17 cellular contexts compared by ENCODE assay signal in the genomic region with DNA sequence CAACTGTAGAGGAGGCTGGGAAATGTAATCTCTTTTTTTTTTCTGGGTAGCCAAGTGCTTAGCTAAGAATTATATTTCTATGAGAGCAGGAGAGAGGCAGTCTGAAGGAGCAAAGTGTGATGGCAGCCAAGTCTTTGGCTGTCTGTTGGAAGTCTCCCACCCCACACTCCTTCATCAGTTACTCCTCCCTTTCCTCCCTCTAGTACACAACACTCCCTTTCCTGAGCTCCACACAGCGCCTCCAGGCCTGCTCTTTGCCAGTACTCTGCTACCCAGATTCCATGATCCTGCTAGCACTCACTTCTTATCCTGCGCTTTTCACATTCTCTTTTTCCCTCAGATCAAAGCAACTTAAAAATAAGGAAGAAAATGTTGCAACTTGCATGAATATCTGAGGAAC. TPM values are rescaled to one million over a fixed set of nuclear protein-coding genes. Genes with fewer than 3 reads are reported as not detected.
A peak's percentile ranks its signal among the peaks of the same experiment; 100 is the strongest.
DNase-seq lines count a peak whose midpoint lies in the region; ATAC-seq and TF ChIP-seq lines count a peak whose summit lies in the region.
"Had no signal": no experiment of that assay in that cellular context is flagged by ENCODE, and none has a peak within 500 bp of the region (broad histone marks: within the 10 kb centered on the region; RNA-seq: fewer than 3 reads in every experiment).

No MANE protein-coding gene starts in this region.

- H3K27ac Mint-ChIP-seq in activated CD4-positive, alpha-beta T cell treated with anti-CD3 and anti-CD28 coated beads, Interleukin-2, amount 10 ng/mL, durations not matched to agents 7 days and 5 days = peak overlapping the region; percentile 4
- H3K27ac Mint-ChIP-seq in activated CD4-positive, alpha-beta T cell treated with anti-CD3 and anti-CD28 coated beads for 36 hours = no peak overlapping the region
- peak overlapping the region in 5 of 9 donors; percentile 27 to 78 (median 35) for H3K27ac Mint-ChIP-seq in naive thymus-derived CD4-positive, alpha-beta T cell
- H3K27ac Mint-ChIP-seq in activated T-helper 2 cell treated with anti-CD3 and anti-CD28 coated beads, Interferon-gamma antibody, Interleukin-2, Interleukin-4, amounts not matched to agents 10 μg/mL and 5 μg/mL and 100 μg/mL, durations not matched to agents 14 hours and 24 hours and 36 hours = no peak overlapping the region
- H3K27ac Mint-ChIP-seq: CD4-positive, alpha-beta T cell had no signal

- no peak overlapping the region for H3K4me3 Mint-ChIP-seq in activated CD4-positive, alpha-beta T cell treated with anti-CD3 and anti-CD28 coated beads, Interleukin-2, amount 10 ng/mL, durations not matched to agents 7 days and 5 days
- no peak overlapping the region for H3K4me3 Mint-ChIP-seq in activated CD4-positive, alpha-beta T cell treated with anti-CD3 and anti-CD28 coated beads for 36 hours
- H3K4me3 Mint-ChIP-seq in naive thymus-derived CD4-positive, alpha-beta T cell = peak overlapping the region in 1 of 10 donors; percentile 11
- H3K4me3 Mint-ChIP-seq in activated T-helper 2 cell treated with anti-CD3 and anti-CD28 coated beads, Interferon-gamma antibody, Interleukin-2, Interleukin-4, amounts not matched to agents 10 μg/mL and 5 μg/mL and 100 μg/mL, durations not matched to agents 14 hours and 24 hours and 36 hours (ENCODE audit: low read depth) = no peak overlapping the region
- H3K4me3 Mint-ChIP-seq: CD4-positive, alpha-beta T cell had no signal

- H3K4me1 ChIP-seq in esophagus muscularis mucosa = peaks cover 14 to 41% (median 19%) of the 10 kb centered on the region in 4 donors
- peaks cover 7 to 38% of the 10 kb centered on the region in 2 donors for H3K4me1 ChIP-seq in naive thymus-derived CD4-positive, alpha-beta T cell (ENCODE audit: control insufficient read depth in 2 of 2, insufficient read depth in 2 of 2, low read length in 2 of 2)
- H3K4me1 ChIP-seq: A549, Caco-2, HAP-1 had no signal

- no peak for TF ChIP-seq POLR2A in esophagus muscularis mucosa (IDR thresholded peaks at IDR 0.05; ENCODE audit: low read depth)

- CTCF ChIA-PET in activated CD4-positive, alpha-beta T cell treated with anti-CD3 and anti-CD28 coated beads, Interleukin-2, amount 10 ng/mL, durations not matched to agents 7 days and 5 days (lab: Charles Lee) = interaction anchor here (1.2 kb wide), 1 partner anchor 8 kb away, joined by 4 read pairs; no protein-coding TSS in a partner anchor
- CTCF ChIA-PET in activated CD4-positive, alpha-beta T cell treated with anti-CD3 and anti-CD28 coated beads for 36 hours (lab: Charles Lee) = no interaction called here
- CTCF ChIA-PET in naive thymus-derived CD4-positive, alpha-beta T cell (lab: Charles Lee) = interaction anchor here (0.6 to 1.5 kb wide), 2 partner anchors 18 to 225 kb away, joined by 3 read pairs; no protein-coding TSS in a partner anchor

- no peaks in the 10 kb centered on the region for H3K36me3 ChIP-seq in esophagus muscularis mucosa
- H3K36me3 ChIP-seq in naive thymus-derived CD4-positive, alpha-beta T cell (ENCODE audit: control insufficient read depth in 2 of 3, insufficient read depth in 3 of 3, low read length in 3 of 3) = no peaks in the 10 kb centered on the region
- H3K36me3 ChIP-seq: HAP-1 had no signal

- ATAC-seq in activated CD4-positive, alpha-beta T cell treated with anti-CD3 and anti-CD28 coated beads for 36 hours = no peak
- ATAC-seq in left ventricle myocardium superior (peak; percentile 38), HG03342 (IDR thresholded peaks at IDR 0.05; ENCODE audit: unreplicated experiment) (no peak)
- ATAC-seq in naive thymus-derived CD4-positive, alpha-beta T cell = no peak
- ATAC-seq: A549 had no signal

- 91% methylated on average over 2 of the region's 2 CpGs for WGBS in esophagus muscularis mucosa

- no peaks in the 10 kb centered on the region for H3K27me3 ChIP-seq in esophagus muscularis mucosa
- H3K27me3 ChIP-seq in naive thymus-derived CD4-positive, alpha-beta T cell (ENCODE audit: control insufficient read depth in 2 of 2, insufficient read depth in 2 of 2, low read length in 2 of 2) = no peaks in the 10 kb centered on the region

- H3K9me3 Mint-ChIP-seq in activated CD4-positive, alpha-beta T cell treated with anti-CD3 and anti-CD28 coated beads, Interleukin-2, amount 10 ng/mL, durations not matched to agents 7 days and 5 days = peaks cover 9% of the 10 kb centered on the region
- peaks cover 3% of the 10 kb centered on the region for H3K9me3 Mint-ChIP-seq in activated CD4-positive, alpha-beta T cell treated with anti-CD3 and anti-CD28 coated beads for 36 hours (ENCODE audit: low read depth)
- peaks cover 0 to 5% (median 0%) of the 10 kb centered on the region in 11 donors for H3K9me3 Mint-ChIP-seq in naive thymus-derived CD4-positive, alpha-beta T cell
- H3K9me3 Mint-ChIP-seq in activated T-helper 2 cell treated with anti-CD3 and anti-CD28 coated beads, Interferon-gamma antibody, Interleukin-2, Interleukin-4, amounts not matched to agents 10 μg/mL and 5 μg/mL and 100 μg/mL, durations not matched to agents 14 hours and 24 hours and 36 hours = no peaks in the 10 kb centered on the region

- intact Hi-C loops in activated CD4-positive, alpha-beta T cell treated with anti-CD3 and anti-CD28 coated beads for 36 hours (cut with DNase I, micrococcal nuclease) = no loop called here
- intact Hi-C loops in left ventricle myocardium superior (cut with micrococcal nuclease) = no loop called here
- intact Hi-C loops in cardiac septum (cut with DNase I) = loop anchor here (5.0 kb wide), 1 partner anchor 143 kb away; no protein-coding TSS in a partner anchor
- intact Hi-C loops in esophagus muscularis mucosa (cut with DNase I) = no loop called here
- intact Hi-C loops in naive thymus-derived CD4-positive, alpha-beta T cell (cut with micrococcal nuclease) = no loop called here
- intact Hi-C loops in activated T-helper 2 cell treated with anti-CD3 and anti-CD28 coated beads, Interferon-gamma antibody, Interleukin-2, Interleukin-4, amounts not matched to agents 10 μg/mL and 5 μg/mL and 100 μg/mL, durations not matched to agents 14 hours and 24 hours and 36 hours (cut with micrococcal nuclease) = no loop called here

- no peak overlapping the region for H3K27ac ChIP-seq in esophagus muscularis mucosa (replicated peaks in 1 of 4)
- no peak overlapping the region for H3K27ac ChIP-seq in naive thymus-derived CD4-positive, alpha-beta T cell (ENCODE audit: low read depth, low read length)
- H3K27ac ChIP-seq: 22Rv1, A549, C4-2B, GM23248, HL-60 had no signal

- DNase-seq in activated CD4-positive, alpha-beta T cell treated with anti-CD3 and anti-CD28 coated beads, Interleukin-2, amount 10 ng/mL, durations not matched to agents 7 days and 5 days = no peak
- DNase-seq in activated CD4-positive, alpha-beta T cell treated with anti-CD3 and anti-CD28 coated beads for 36 hours = no peak
- DNase-seq in left ventricle myocardium superior (no peak), cardiac septum (ENCODE audit: low spot score) (no peak), esophagus muscularis mucosa (ENCODE audit: extremely low spot score) (peak; percentile 68)
- no peak for DNase-seq in naive thymus-derived CD4-positive, alpha-beta T cell
- no peak for DNase-seq in activated T-helper 2 cell treated with anti-CD3 and anti-CD28 coated beads, Interferon-gamma antibody, Interleukin-2, Interleukin-4, amounts not matched to agents 10 μg/mL and 5 μg/mL and 100 μg/mL, durations not matched to agents 14 hours and 24 hours and 36 hours (ENCODE audit: low spot score)
- DNase-seq: AML-193; Caco-2; CD4-positive, alpha-beta T cell had no signal

- TF ChIP-seq CTCF in esophagus muscularis mucosa (IDR thresholded peaks at IDR 0.05) = no peak

- peaks cover 32% of the 10 kb centered on the region for H3K4me1 Mint-ChIP-seq in activated CD4-positive, alpha-beta T cell treated with anti-CD3 and anti-CD28 coated beads, Interleukin-2, amount 10 ng/mL, durations not matched to agents 7 days and 5 days
- peaks cover 38% of the 10 kb centered on the region for H3K4me1 Mint-ChIP-seq in activated CD4-positive, alpha-beta T cell treated with anti-CD3 and anti-CD28 coated beads for 36 hours
- peaks cover 32 to 56% (median 54%) of the 10 kb centered on the region in 7 donors for H3K4me1 Mint-ChIP-seq in naive thymus-derived CD4-positive, alpha-beta T cell
- peaks cover 17% of the 10 kb centered on the region for H3K4me1 Mint-ChIP-seq in activated T-helper 2 cell treated with anti-CD3 and anti-CD28 coated beads, Interferon-gamma antibody, Interleukin-2, Interleukin-4, amounts not matched to agents 10 μg/mL and 5 μg/mL and 100 μg/mL, durations not matched to agents 14 hours and 24 hours and 36 hours (ENCODE audit: low read depth)

- POLR2A ChIA-PET in activated CD4-positive, alpha-beta T cell treated with anti-CD3 and anti-CD28 coated beads, Interleukin-2, amount 10 ng/mL, durations not matched to agents 7 days and 5 days (lab: Charles Lee) = no interaction called here
- POLR2A ChIA-PET in activated CD4-positive, alpha-beta T cell treated with anti-CD3 and anti-CD28 coated beads for 36 hours (lab: Charles Lee) = no interaction called here
- POLR2A ChIA-PET in naive thymus-derived CD4-positive, alpha-beta T cell (lab: Charles Lee) = interaction anchor here (1.0 to 3.0 kb wide), 2 partner anchors 28 to 37 kb away, joined by 4 to 12 read pairs; a partner anchor contains a TSS

- TF ChIP-seq EP300 in esophagus muscularis mucosa (IDR thresholded peaks at IDR 0.05) = no peak

- H3K36me3 Mint-ChIP-seq in activated CD4-positive, alpha-beta T cell treated with anti-CD3 and anti-CD28 coated beads, Interleukin-2, amount 10 ng/mL, durations not matched to agents 7 days and 5 days (ENCODE audit: low read depth) = peaks cover 2% of the 10 kb centered on the region
- H3K36me3 Mint-ChIP-seq in activated CD4-positive, alpha-beta T cell treated with anti-CD3 and anti-CD28 coated beads for 36 hours (ENCODE audit: low read depth) = no peaks in the 10 kb centered on the region
- H3K36me3 Mint-ChIP-seq in naive thymus-derived CD4-positive, alpha-beta T cell = peaks cover 0 to 9% (median 3%) of the 10 kb centered on the region in 5 donors
- H3K36me3 Mint-ChIP-seq in activated T-helper 2 cell treated with anti-CD3 and anti-CD28 coated beads, Interferon-gamma antibody, Interleukin-2, Interleukin-4, amounts not matched to agents 10 μg/mL and 5 μg/mL and 100 μg/mL, durations not matched to agents 14 hours and 24 hours and 36 hours (ENCODE audit: low read depth) = no peaks in the 10 kb centered on the region

- H3K4me3 ChIP-seq in esophagus muscularis mucosa = no peak overlapping the region
- H3K4me3 ChIP-seq in naive thymus-derived CD4-positive, alpha-beta T cell (ENCODE audit: low read length) = no peak overlapping the region
- H3K4me3 ChIP-seq: A549, GM23248, HAP-1 had no signal

- H3K27me3 Mint-ChIP-seq in activated CD4-positive, alpha-beta T cell treated with anti-CD3 and anti-CD28 coated beads, Interleukin-2, amount 10 ng/mL, durations not matched to agents 7 days and 5 days = peaks cover 2% of the 10 kb centered on the region
- H3K27me3 Mint-ChIP-seq in activated CD4-positive, alpha-beta T cell treated with anti-CD3 and anti-CD28 coated beads for 36 hours = no peaks in the 10 kb centered on the region
- peaks cover 0 to 12% (median 0%) of the 10 kb centered on the region in 5 donors for H3K27me3 Mint-ChIP-seq in naive thymus-derived CD4-positive, alpha-beta T cell
- H3K27me3 Mint-ChIP-seq in activated T-helper 2 cell treated with anti-CD3 and anti-CD28 coated beads, Interferon-gamma antibody, Interleukin-2, Interleukin-4, amounts not matched to agents 10 μg/mL and 5 μg/mL and 100 μg/mL, durations not matched to agents 14 hours and 24 hours and 36 hours (ENCODE audit: low read depth) = peaks cover 37% of the 10 kb centered on the region
- H3K27me3 Mint-ChIP-seq: CD4-positive, alpha-beta T cell had no signal

- no peaks in the 10 kb centered on the region for H3K9me3 ChIP-seq in esophagus muscularis mucosa
- H3K9me3 ChIP-seq in naive thymus-derived CD4-positive, alpha-beta T cell (ENCODE audit: control insufficient read depth in 2 of 3, low read length in 3 of 3) = no peaks in the 10 kb centered on the region
- H3K9me3 ChIP-seq: A549, Caco-2, HAP-1 had no signal

RNA-seq across cellular contexts. Expression of a gene that starts 37.4 kb away (rescaled TPM):
- total RNA-seq in activated CD4-positive, alpha-beta T cell treated with anti-CD3 and anti-CD28 coated beads, Interleukin-2, amount 10 ng/mL, durations not matched to agents 7 days and 5 days = 10 to 100 TPM; 62.9 to 65.6 TPM
- total RNA-seq in activated CD4-positive, alpha-beta T cell treated with anti-CD3 and anti-CD28 coated beads for 36 hours = 10 to 100 TPM; 19.5 to 22.9 TPM
- total RNA-seq in left ventricle myocardium superior (23.6 TPM), cardiac septum (25.1 TPM), esophagus muscularis mucosa (10 to 100 TPM; 30.7 to 50.4 (median 45.8) TPM)
- 100 to 1,000 TPM in 4 of 5 experiments, 10 to 100 TPM in 1; 71.9 to 176 (median 146) TPM for total RNA-seq in naive thymus-derived CD4-positive, alpha-beta T cell
- 10 to 100 TPM; 63.4 to 66.2 TPM for polyA plus RNA-seq in naive thymus-derived CD4-positive, alpha-beta T cell
- total RNA-seq in activated T-helper 2 cell treated with anti-CD3 and anti-CD28 coated beads, Interferon-gamma antibody, Interleukin-2, Interleukin-4, amounts not matched to agents 10 μg/mL and 5 μg/mL and 100 μg/mL, durations not matched to agents 14 hours and 24 hours and 36 hours = 28.0 and 28.7 TPM in 2 replicates

Comparison
In these comparisons a context has a peak if more than half of its experiments do, and no peak if none do; other contexts are left out.
1. H3K27ac Mint-ChIP-seq: peak in activated CD4-positive, alpha-beta T cell treated with anti-CD3 and anti-CD28 coated beads, Interleukin-2, amount 10 ng/mL, durations not matched to agents 7 days and 5 days (single experiment) and naive thymus-derived CD4-positive, alpha-beta T cell (5 of 9); none in activated CD4-positive, alpha-beta T cell treated with anti-CD3 and anti-CD28 coated beads for 36 hours (single experiment) and activated T-helper 2 cell treated with anti-CD3 and anti-CD28 coated beads, Interferon-gamma antibody, Interleukin-2, Interleukin-4, amounts not matched to agents 10 μg/mL and 5 μg/mL and 100 μg/mL, durations not matched to agents 14 hours and 24 hours and 36 hours (single experiment).